In genomic region chr19:18636969-18637629, GRCh38 we compare ENCODE assay signal across 8 cellular contexts. TPM values are rescaled to one million over a fixed set of nuclear protein-coding genes. Genes with fewer than 3 reads are reported as not detected.
DNase-seq lines count a peak whose midpoint lies in the region; ATAC-seq and TF ChIP-seq lines count a peak whose summit lies in the region.

Gene KLHL26 (plus strand): TSS chr19:18637028. CDS start chr19:18637055, 27 bp downstream.

- H3K4me1 ChIP-seq in PC-9 (replicated peaks; ENCODE audit: insufficient read depth) (peaks cover 18% of the 10 kb centered on the region), parathyroid adenoma (peaks cover 4% of the 10 kb centered on the region)

- H3K9ac ChIP-seq in parathyroid adenoma, result peak within 1 kb of the TSS; percentile 82

- H3K9me3 ChIP-seq in PC-9 (ENCODE audit: insufficient read depth, low read depth) (no peaks in the 10 kb centered on the region), parathyroid adenoma (ENCODE audit: control insufficient read depth, low read length) (no peaks in the 10 kb centered on the region)

- BruUV-seq in PC-9 (replicated peaks; lab: Mats Ljungman, UMichigan), result no TSS peak

- peaks cover 35% of the 10 kb centered on the region for H3K79me2 ChIP-seq in PC-9 (ENCODE audit: low read depth)
- peaks cover 11% of the 10 kb centered on the region for H3K79me2 ChIP-seq in parathyroid adenoma

- 0 out of 2 replicates have a peak within 1 kb of the TSS, but pooled peaks have one; percentile 3 for H3K27ac ChIP-seq in PC-9
- peak within 1 kb of the TSS; percentile 59 for H3K27ac ChIP-seq in epithelial cell of prostate
- peak within 1 kb of the TSS; percentile 84 for H3K27ac ChIP-seq in parathyroid adenoma

- H3K27me3 ChIP-seq in GM06990 (replicated peaks; ENCODE audit: control insufficient read depth, insufficient read depth, low read length), result no peaks in the 10 kb centered on the region
- no peaks in the 10 kb centered on the region for H3K27me3 ChIP-seq in PC-9 (ENCODE audit: insufficient read depth, low read depth)
- no peaks in the 10 kb centered on the region for H3K27me3 ChIP-seq in parathyroid adenoma (ENCODE audit: control insufficient read depth, insufficient read depth, low read length)

- peaks cover 21% of the 10 kb centered on the region for H3F3A ChIP-seq in PC-9 (ENCODE audit: insufficient read depth, low read depth)

- DNase-seq in GM06990 (ENCODE audit: extremely low read depth, insufficient read length) (no peak), PC-9 (no peak), epithelial cell of prostate (ENCODE audit: low read depth, low spot score) (no peak), RPMI8226 (no peak), NCI-H526 treated with DMSO at 0.1 percent for 48 hours (lab: John Stamatoyannopoulos, UW) (no peak), cerebellar cortex (ENCODE audit: low spot score) (no peak)

- H3K4me3 ChIP-seq in GM06990 (replicated peaks; ENCODE audit: low read depth, low read length) (peak within 1 kb of the TSS; percentile 98), PC-9 (peak within 1 kb of the TSS; percentile 94), parathyroid adenoma (ENCODE audit: low read depth, low read length) (peak within 1 kb of the TSS; percentile 80)

- no peaks in the 10 kb centered on the region for H3K9me2 ChIP-seq in PC-9 (ENCODE audit: insufficient read depth)

- peak within 1 kb of the TSS; percentile 84 for H2AFZ ChIP-seq in PC-9
- H2AFZ ChIP-seq in parathyroid adenoma, result peak within 1 kb of the TSS; percentile 91

- CTCF ChIA-PET in PC-9 (lab: Charles Lee), result no interaction called here

- no peak for ATAC-seq in GM18909 (IDR thresholded peaks at IDR 0.05; ENCODE audit: poor library complexity, unreplicated experiment)

- H3K36me3 ChIP-seq in GM06990 (ENCODE audit: control insufficient read depth, insufficient read depth, low read length), result no peaks in the 10 kb centered on the region
- no peaks in the 10 kb centered on the region for H3K36me3 ChIP-seq in PC-9 (ENCODE audit: low read depth)
- no peaks in the 10 kb centered on the region for H3K36me3 ChIP-seq in parathyroid adenoma (ENCODE audit: control insufficient read depth, insufficient read depth, low read length)

- H4K20me1 ChIP-seq in PC-9 (ENCODE audit: insufficient read depth), result peaks cover 3% of the 10 kb centered on the region; the same call in 1 of the 2 replicates

- intact Hi-C loops in PC-9 (cut with micrococcal nuclease; ENCODE audit: unreplicated experiment), result loop anchor here (2.0 kb wide), 1 partner anchor 42 kb away; no protein-coding TSS in a partner anchor

- peak within 1 kb of the TSS; percentile 92 for H3K4me2 ChIP-seq in PC-9
- peak within 1 kb of the TSS; percentile 95 for H3K4me2 ChIP-seq in parathyroid adenoma (ENCODE audit: low read length)

- POLR2A ChIA-PET in PC-9 (lab: Charles Lee; ENCODE audit: unreplicated experiment), result no interaction called here

- TF ChIP-seq CTCF in GM06990 (IDR thresholded peaks at IDR 0.05; ENCODE audit: insufficient read depth, low read length, poor library complexity, severe bottlenecking), result no peak
- no peak for TF ChIP-seq CTCF in PC-9 (conservative IDR thresholded peaks at IDR 0.05)
- TF ChIP-seq CTCF in parathyroid adenoma (IDR thresholded peaks at IDR 0.05), result no peak

RNA-seq across cellular contexts. Expression of gene KLHL26, which starts in this region (rescaled TPM):
- total RNA-seq in PC-9 (2021), result 11.8 and 12.5 TPM in 2 replicates

Comparison
In these comparisons a context has a peak if more than half of its experiments do, and no peak if none do; other contexts are left out.
1. H3K27ac ChIP-seq: peak in every context shown above with its lines; median percentile 84 in parathyroid adenoma; 59 in epithelial cell of prostate; 3 in PC-9.